Comparison of ENCODE assay signal across 7 cellular contexts in the genomic region with DNA sequence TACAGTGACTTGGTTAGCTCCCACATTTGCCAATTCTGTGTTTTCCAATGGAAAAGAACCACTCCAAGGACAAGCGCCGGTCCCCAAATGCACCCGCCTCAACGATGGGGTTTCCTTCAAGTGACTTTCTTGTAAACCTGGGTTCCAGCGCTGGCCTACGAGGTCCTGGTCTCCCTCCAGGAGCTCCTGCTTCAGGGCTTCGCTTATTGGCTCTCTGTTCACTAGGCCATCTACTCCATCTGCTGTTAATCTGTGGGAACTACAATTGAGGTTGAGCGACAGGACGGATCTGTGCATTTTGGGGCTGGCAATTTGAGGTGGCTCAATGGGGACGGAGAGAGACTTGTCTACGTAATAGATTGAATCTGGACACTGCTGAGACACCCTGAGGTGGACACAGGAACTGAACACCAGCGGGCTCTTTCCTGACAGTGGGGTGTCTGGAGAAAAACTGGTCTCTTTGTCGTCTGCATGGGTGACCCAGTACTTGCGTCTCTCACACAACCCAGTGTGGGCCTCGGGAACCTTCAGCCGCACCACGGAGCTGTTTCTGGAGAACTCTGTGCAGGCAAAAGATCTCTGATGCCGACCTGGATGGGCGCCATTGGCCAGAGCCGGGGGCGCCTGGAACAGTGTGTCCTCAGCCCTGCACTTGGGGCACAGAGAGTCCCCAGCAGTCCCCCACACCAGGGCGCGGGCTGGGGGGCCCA.
DNase-seq lines count a peak whose midpoint lies in the region; ATAC-seq and TF ChIP-seq lines count a peak whose summit lies in the region.

No MANE protein-coding gene starts in this region.

- no peak overlapping the region for H3K4me2 ChIP-seq in OCI-LY7 (ENCODE audit: low read length)

- POLR2A ChIA-PET in OCI-LY7 (lab: Charles Lee), result no interaction called here

- no peak overlapping the region for H3K4me3 ChIP-seq in H7 (ENCODE audit: insufficient read depth, low read depth, low read length)
- no peak overlapping the region for H3K4me3 ChIP-seq in OCI-LY7 (ENCODE audit: low read depth, low read length, poor library complexity, severe bottlenecking)
- no peak overlapping the region for H3K4me3 ChIP-seq in lower lobe of right lung

- no peak overlapping the region for H3K27ac ChIP-seq in OCI-LY7 (ENCODE audit: low read depth, low read length, poor library complexity, severe bottlenecking)
- H3K27ac ChIP-seq in lower lobe of right lung, result no peak overlapping the region

- H3K9me3 ChIP-seq in OCI-LY7 (ENCODE audit: low read length), result no peaks in the 10 kb centered on the region
- no peaks in the 10 kb centered on the region for H3K9me3 ChIP-seq in lower lobe of right lung

- CTCF ChIA-PET in OCI-LY7 (lab: Charles Lee; ENCODE audit: unreplicated experiment), result no interaction called here

- no peaks in the 10 kb centered on the region for H3K79me2 ChIP-seq in OCI-LY7 (ENCODE audit: insufficient read depth, low read depth, low read length)

- H3K4me1 ChIP-seq in OCI-LY7 (ENCODE audit: insufficient read depth, low read length, poor library complexity, severe bottlenecking) (no peaks in the 10 kb centered on the region), lower lobe of right lung (no peaks in the 10 kb centered on the region)

- H3K27me3 ChIP-seq in H7 (ENCODE audit: control insufficient read depth, insufficient read depth, low read length) (no peaks in the 10 kb centered on the region), lower lobe of right lung (ENCODE audit: low read depth) (no peaks in the 10 kb centered on the region)

- no peak overlapping the region for H2AFZ ChIP-seq in OCI-LY7 (ENCODE audit: low read length)

- intact Hi-C loops in OCI-LY7 (cut with micrococcal nuclease; ENCODE audit: unreplicated experiment), result loop anchor here (5.0 kb wide), 1 partner anchor 522 kb away; no protein-coding TSS in a partner anchor
- intact Hi-C loops in lower lobe of right lung (cut with DNase I), result no loop called here

- peak; percentile 73 to 77 for ATAC-seq in lower lobe of right lung
- no peak for ATAC-seq in HG03565 (IDR thresholded peaks at IDR 0.05; ENCODE audit: unreplicated experiment)
- no peak for ATAC-seq in HG03460 (IDR thresholded peaks at IDR 0.05; ENCODE audit: unreplicated experiment)

- H4K20me1 ChIP-seq in OCI-LY7 (ENCODE audit: insufficient read depth, low read length), result no peaks in the 10 kb centered on the region

- no peaks in the 10 kb centered on the region for H3K36me3 ChIP-seq in H7 (replicated peaks; ENCODE audit: control insufficient read depth, insufficient read depth, low read length)
- no peaks in the 10 kb centered on the region for H3K36me3 ChIP-seq in OCI-LY7 (ENCODE audit: insufficient read depth, low read length)
- H3K36me3 ChIP-seq in lower lobe of right lung, result no peaks in the 10 kb centered on the region

- DNase-seq in Daoy (ENCODE audit: low read depth) (peak; percentile 72), H7 (peak; percentile 79), OCI-LY7 (ENCODE audit: low spot score) (peak; percentile 29), ecto neural progenitor cell (ENCODE audit: low spot score) (peak; percentile 61), lower lobe of right lung (no peak)

- no peaks in the 10 kb centered on the region for H3K9me2 ChIP-seq in OCI-LY7 (ENCODE audit: insufficient read depth, low read length)

- peak; percentile 68 for TF ChIP-seq CTCF in OCI-LY7 (conservative IDR thresholded peaks at IDR 0.05; ENCODE audit: low read length)
- TF ChIP-seq CTCF in lower lobe of right lung (IDR thresholded peaks at IDR 0.05), result peak; percentile 65

- no TSS peak for BruUV-seq in OCI-LY7 (replicated peaks; lab: Mats Ljungman, UMichigan)

Comparison
In these comparisons a context has a peak if more than half of its experiments do, and no peak if none do; other contexts are left out.
1. ATAC-seq: peak in lower lobe of right lung (2 of 2); none in HG03565 (single experiment) and HG03460 (single experiment).